1 cellular context compared by ENCODE assay signal in genomic region chr7:3042301-3042700, GRCh38.
TF ChIP-seq lines count a peak whose summit lies in the region.

No MANE protein-coding gene starts in this region.

TF ChIP-seq in WTC11, 78 proteins besides CTCF, POLR2A, EP300 and RAD21 (continued from another document):
- TF ChIP-seq ARID4B (CRISPR knock-in tag; IDR thresholded peaks at IDR 0.05; ENCODE audit: borderline replicate concordance) (no peak), SMAD3 (CRISPR knock-in tag; IDR thresholded peaks at IDR 0.05; ENCODE audit: borderline replicate concordance) (no peak), FOXJ3 (CRISPR knock-in tag; IDR thresholded peaks at IDR 0.05; ENCODE audit: borderline replicate concordance) (no peak), PREB (CRISPR knock-in tag; IDR thresholded peaks at IDR 0.05; ENCODE audit: borderline replicate concordance) (no peak)
TF ChIP-seq in WTC11: peak in this region for 0.
